ENCODE assay signal across 8 cellular contexts in the genomic region with DNA sequence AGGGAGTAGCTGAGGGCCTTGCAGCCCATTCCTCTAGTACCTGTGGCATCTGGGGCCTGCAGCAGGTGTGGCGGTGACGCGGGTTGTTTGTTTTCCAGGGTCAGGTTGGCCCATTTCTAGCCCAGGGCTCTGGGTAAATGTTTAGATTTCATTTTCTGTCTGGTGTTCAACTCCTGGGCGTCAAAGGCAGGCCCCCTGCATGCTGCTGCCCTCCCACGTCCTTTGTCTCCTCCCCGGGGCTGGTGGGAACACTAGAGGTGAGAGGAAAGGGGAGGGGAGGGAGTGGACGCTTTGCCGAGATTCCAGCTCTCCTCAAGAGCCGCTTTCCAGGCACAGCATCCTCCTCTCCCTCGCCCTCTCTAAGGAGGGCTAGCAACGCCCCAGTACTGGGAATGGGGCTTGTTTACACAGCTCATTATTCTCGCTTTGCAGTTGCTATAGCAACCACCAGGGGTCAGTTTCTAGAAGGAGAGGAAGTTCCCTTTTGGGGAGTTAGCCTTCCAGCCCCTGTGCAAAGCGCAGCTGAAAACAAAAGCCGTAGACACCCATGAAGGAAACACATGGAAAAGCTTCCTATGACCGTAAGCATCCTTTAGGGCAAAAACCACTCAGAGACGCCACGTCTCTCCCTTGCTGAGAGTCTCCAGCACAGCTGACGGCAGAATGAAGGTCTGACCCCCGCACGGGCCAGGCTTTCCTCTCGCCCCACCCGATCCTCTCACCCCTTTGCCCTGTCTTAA.
DNase-seq lines count a peak whose midpoint lies in the region; ATAC-seq lines count a peak whose summit lies in the region.

No MANE protein-coding gene starts in this region.

- no peaks in the 10 kb centered on the region for H3K9me3 ChIP-seq in SK-N-MC (ENCODE audit: low read depth, low read length)

- peak; percentile 84 for ATAC-seq in GM21825 (IDR thresholded peaks at IDR 0.05; ENCODE audit: unreplicated experiment)

- H3K27ac ChIP-seq in SK-N-MC, result 0 out of 2 replicates have a peak overlapping the region, but pooled peaks have one; percentile 56

- no peaks in the 10 kb centered on the region for H3K36me3 ChIP-seq in SK-N-MC (ENCODE audit: insufficient read depth, low read length)

- no peak overlapping the region for H3K4me3 ChIP-seq in SK-N-MC

- DNase-seq in SIG-M5 treated with dmso at 0.1 percent for 504 hours (lab: John Stamatoyannopoulos, UW; ENCODE audit: unreplicated experiment) (peak; percentile 61), SIG-M5 (lab: John Stamatoyannopoulos, UW) (no peak), LHCN-M2 (ENCODE audit: low read depth) (peak; percentile 30), SK-N-MC (ENCODE audit: low read depth, low spot score) (no peak), fibroblast of gingiva (ENCODE audit: low read depth) (peak; percentile 42), myocyte (ENCODE audit: low read depth) (peak; percentile 64), OCI-M2 (lab: John Stamatoyannopoulos, UW; ENCODE audit: unreplicated experiment) (no peak)

- no peak overlapping the region for H3K9ac ChIP-seq in SK-N-MC (ENCODE audit: insufficient read length)

Comparison
In these comparisons a context has a peak if more than half of its experiments do, and no peak if none do; other contexts are left out.
1. DNase-seq: peak in SIG-M5 treated with dmso at 0.1 percent for 504 hours (single experiment), LHCN-M2 (single experiment), fibroblast of gingiva (single experiment) and myocyte (single experiment); none in SIG-M5 (single experiment), SK-N-MC (single experiment) and OCI-M2 (single experiment).